ENCODE assay signal across 11 cellular contexts in the genomic region with DNA sequence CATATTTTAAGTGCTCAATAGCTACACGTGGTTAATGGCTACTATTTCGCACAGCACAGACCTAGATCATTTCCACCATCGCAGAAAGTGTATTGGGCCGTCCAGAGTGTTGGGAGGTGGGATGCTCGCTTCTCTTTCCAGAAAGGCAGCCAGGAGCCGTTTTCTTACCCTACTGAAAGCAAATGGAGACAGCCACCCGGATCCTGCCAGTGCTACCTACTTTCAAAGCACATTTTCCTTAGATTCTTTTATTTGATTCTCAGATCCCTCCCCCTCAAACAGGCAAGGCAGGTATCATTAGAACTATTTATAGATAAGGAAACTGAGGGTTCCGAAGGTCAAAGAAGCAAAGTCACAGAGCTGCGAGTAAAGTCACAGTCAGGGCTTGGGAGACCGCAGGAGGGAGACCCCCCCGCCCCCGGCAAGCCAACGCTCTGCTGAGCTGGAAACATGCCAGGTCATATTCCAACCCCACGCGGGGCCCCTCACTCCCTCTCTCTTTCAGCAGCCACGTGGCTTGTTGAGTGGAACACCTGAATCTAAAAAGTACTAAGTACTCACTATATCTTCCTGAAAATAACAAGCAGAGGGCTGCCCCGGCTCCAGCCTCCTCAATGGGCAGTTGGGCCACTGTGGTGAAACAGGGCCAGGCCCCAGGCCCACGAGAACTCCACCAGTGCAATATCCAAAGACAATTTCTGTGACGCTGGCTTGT.
"Had no signal": no experiment of that assay in that cellular context is flagged by ENCODE, and none has a peak within 500 bp of the region (broad histone marks: within the 10 kb centered on the region; RNA-seq: fewer than 3 reads in every experiment).

No MANE protein-coding gene starts in this region.

- H3K27ac ChIP-seq: ovary, SJSA1, upper lobe of left lung had no signal

- H3K36me3 ChIP-seq: ovary, SJSA1, upper lobe of left lung had no signal

- H3K4me3 ChIP-seq: ovary, SJSA1, upper lobe of left lung had no signal

- ATAC-seq: activated CD4-positive, CD25-positive, alpha-beta regulatory T cell treated with anti-CD3 and anti-CD28 coated beads, Interleukin-2, amount 50 U/mL, for 24 hours had no signal

- H3K27me3 ChIP-seq: ovary, SJSA1, upper lobe of left lung had no signal

- H3K4me1 ChIP-seq: SJSA1, upper lobe of left lung had no signal

- H3K9me3 ChIP-seq: ovary, SJSA1, upper lobe of left lung had no signal

- DNase-seq: activated CD4-positive, alpha-beta T cell treated with anti-CD3 and anti-CD28 coated beads, Interleukin-2, amount 50 U/mL, for 4 hours; activated effector memory CD4-positive, alpha-beta T cell treated with anti-CD3 and anti-CD28 coated beads, Interleukin-2, amount 50 U/mL, for 16 hours; activated naive CD8-positive, alpha-beta T cell treated with anti-CD3 and anti-CD28 coated beads for 36 hours; activated T-cell treated with anti-CD3 and anti-CD28 coated beads, Interleukin-2, amount 50 U/mL, for 24 hours; cortex of kidney; effector memory CD4-positive, alpha-beta T cell; ovary; small intestine had no signal
